In the genomic region with DNA sequence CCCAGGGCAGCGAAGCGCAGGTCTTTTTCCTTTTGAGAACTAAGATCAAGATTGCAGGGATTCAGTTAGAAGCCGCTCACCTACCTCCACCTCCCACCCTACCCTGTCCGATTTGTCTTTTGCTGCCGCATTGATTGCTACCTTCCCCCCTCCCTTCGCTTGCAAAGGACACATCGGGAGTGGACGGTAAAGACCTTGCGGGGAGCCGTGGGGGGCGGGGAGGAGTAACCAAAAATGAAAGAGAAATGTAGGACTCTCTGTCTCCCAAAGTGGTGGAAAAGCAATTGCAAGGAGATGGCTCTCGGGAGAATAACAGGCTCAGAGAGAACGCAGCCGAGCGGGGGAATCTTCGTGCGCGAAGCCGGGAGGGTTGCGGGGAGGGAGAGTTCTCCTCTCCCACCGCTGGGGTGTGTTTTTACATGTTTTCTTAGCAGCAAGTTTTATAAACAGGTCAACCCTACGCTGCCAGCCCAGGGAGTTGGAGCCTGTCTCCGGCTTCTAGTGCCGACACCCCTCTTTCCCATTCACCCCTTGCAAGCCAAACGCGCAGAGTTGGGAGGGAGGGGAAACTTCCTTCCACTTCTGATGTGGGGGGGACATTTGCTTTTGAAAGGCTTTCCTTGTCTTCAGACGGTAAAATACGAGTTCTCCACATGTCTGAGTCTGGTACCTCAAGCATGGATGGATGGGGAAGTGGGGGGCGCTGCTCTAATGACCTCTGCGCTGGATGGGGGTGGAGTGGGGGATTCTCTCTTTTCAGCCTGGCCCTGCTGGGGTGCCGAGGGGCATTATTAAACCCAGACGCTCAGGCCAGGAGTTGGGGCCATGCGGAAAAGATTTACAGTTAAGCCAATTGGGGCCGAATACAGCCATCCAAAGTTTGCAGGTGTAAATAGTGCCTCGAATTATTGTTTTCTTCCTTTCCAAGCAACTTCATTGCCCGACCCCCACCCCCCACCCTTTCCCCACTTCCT, we compare ENCODE assay signal across 10 cellular contexts. TPM values are rescaled to one million over a fixed set of nuclear protein-coding genes. Genes with fewer than 3 reads are reported as not detected.
DNase-seq lines count a peak whose midpoint lies in the region; ATAC-seq, FAIRE-seq and TF ChIP-seq lines count a peak whose summit lies in the region.
"Had no signal": no experiment of that assay in that cellular context is flagged by ENCODE, and none has a peak within 500 bp of the region (broad histone marks: within the 10 kb centered on the region; RNA-seq: fewer than 3 reads in every experiment).

No MANE protein-coding gene starts in this region.

- H3F3A ChIP-seq in GM23248 (ENCODE audit: insufficient read depth): no peaks in the 10 kb centered on the region

- no peak for TF ChIP-seq POLR2A in gastrocnemius medialis (IDR thresholded peaks at IDR 0.05)

- peaks cover 14% of the 10 kb centered on the region for H3K4me1 Mint-ChIP-seq in brain

- DNase-seq in GM23248 (peak; percentile 71), gastrocnemius medialis (no peak), NAMALWA (ENCODE audit: low spot score) (no peak), HTR-8/SVneo (ENCODE audit: insufficient read length, low spot score) (no peak)
- DNase-seq: activated CD4-positive, alpha-beta memory T cell treated with anti-CD3 and anti-CD28 coated beads for 36 hours had no signal

- no peaks in the 10 kb centered on the region for H3K9me3 ChIP-seq in GM23248 (ENCODE audit: low read depth)
- H3K9me3 ChIP-seq in iPS-18a (ENCODE audit: control insufficient read depth, low read depth, low read length): no peaks in the 10 kb centered on the region
- H3K9me3 ChIP-seq in gastrocnemius medialis: no peaks in the 10 kb centered on the region

- FAIRE-seq in HTR-8/SVneo (lab: Jason Lieb, UNC): no peak

- no peaks in the 10 kb centered on the region for H3K79me2 ChIP-seq in GM23248 (ENCODE audit: insufficient read depth)

- H3K9ac ChIP-seq in GM23248 (peak overlapping the region; percentile 61), iPS-18a (ENCODE audit: low read length) (no peak overlapping the region)

- H3K4me3 ChIP-seq in GM23248 (peak overlapping the region; percentile 88), iPS-18a (ENCODE audit: low read length) (peak overlapping the region; percentile 27), gastrocnemius medialis (peak overlapping the region; percentile 36 to 60 (median 48))

- WGBS in GM23248 (ENCODE audit: low coverage in 1 of 2, low lambda C conversion rate in 2 of 2, missing lambda C conversion rate in 2 of 2), 2 experiments: 15 to 17% methylated on average over 32 to 36 of the region's 36 CpGs

- H2AFZ ChIP-seq in GM23248: peak overlapping the region; percentile 94

- H4K20me1 ChIP-seq in GM23248 (ENCODE audit: insufficient read depth): no peaks in the 10 kb centered on the region

- H3K27ac ChIP-seq in GM23248: no peak overlapping the region
- H3K27ac ChIP-seq in iPS-18a (ENCODE audit: low read length): no peak overlapping the region
- peak overlapping the region in 1 of 4 donors; percentile 14 for H3K27ac ChIP-seq in gastrocnemius medialis

- intact Hi-C loops in gastrocnemius medialis (cut with DNase I; ENCODE audit: low total_unique reads): no loop called here

- H3K9me3 Mint-ChIP-seq in brain: peaks cover 0 to 10% (median 0%) of the 10 kb centered on the region in 5 experiments
- H3K9me3 Mint-ChIP-seq: activated CD4-positive, alpha-beta memory T cell treated with anti-CD3 and anti-CD28 coated beads for 36 hours had no signal

- H3K36me3 ChIP-seq in GM23248 (ENCODE audit: low read depth) (no peaks in the 10 kb centered on the region), iPS-18a (ENCODE audit: control insufficient read depth, low read depth, low read length) (no peaks in the 10 kb centered on the region), gastrocnemius medialis (no peaks in the 10 kb centered on the region)

- peak overlapping the region; percentile 65 to 79 (median 76) for H3K4me3 Mint-ChIP-seq in brain
- H3K4me3 Mint-ChIP-seq: activated CD4-positive, alpha-beta memory T cell treated with anti-CD3 and anti-CD28 coated beads for 36 hours had no signal

- in situ Hi-C loops in GM23248 (cut with MboI): loop anchor here (25.0 kb wide), 1 partner anchor 669 kb away; no protein-coding TSS in a partner anchor
- in situ Hi-C loops in gastrocnemius medialis (cut with MboI; ENCODE audit: low sequenced_read_pairs in 4 of 4): loop anchor here in 1 of 4 donors (25.0 kb wide), 1 partner anchor 644 kb away; no protein-coding TSS in a partner anchor

- ATAC-seq in gastrocnemius medialis (peak in 1 of 2 donors; percentile 24), HG02840 (IDR thresholded peaks at IDR 0.05; ENCODE audit: low FRiP score, unreplicated experiment) (no peak), GM19397 (IDR thresholded peaks at IDR 0.05; ENCODE audit: unreplicated experiment) (no peak)

- peaks cover 100% of the 10 kb centered on the region for H3K27me3 Mint-ChIP-seq in brain

- H3K4me1 ChIP-seq in GM23248 (ENCODE audit: insufficient read depth) (no peaks in the 10 kb centered on the region), iPS-18a (ENCODE audit: control insufficient read depth, low read depth, low read length) (peaks cover 13% of the 10 kb centered on the region), gastrocnemius medialis (peaks cover 9 to 12% of the 10 kb centered on the region in 2 donors)

- H3K4me2 ChIP-seq in GM23248 (ENCODE audit: unreplicated experiment): peak overlapping the region; percentile 99

- H3K27me3 ChIP-seq in GM23248 (replicated peaks; ENCODE audit: insufficient read depth): 0 out of 2 replicates have a peak, but pooled peaks cover 2% of the 10 kb centered on the region
- H3K27me3 ChIP-seq in iPS-18a (ENCODE audit: control insufficient read depth, insufficient read depth, low read length): peaks cover 100% of the 10 kb centered on the region
- peaks cover 77 to 93% (median 82%) of the 10 kb centered on the region in 3 donors for H3K27me3 ChIP-seq in gastrocnemius medialis

- no peak overlapping the region for H3K27ac Mint-ChIP-seq in brain
- H3K27ac Mint-ChIP-seq: activated CD4-positive, alpha-beta memory T cell treated with anti-CD3 and anti-CD28 coated beads for 36 hours had no signal

- H3K36me3 Mint-ChIP-seq in brain: no peaks in the 10 kb centered on the region
- H3K36me3 Mint-ChIP-seq: activated CD4-positive, alpha-beta memory T cell treated with anti-CD3 and anti-CD28 coated beads for 36 hours; IgD-negative memory B cell had no signal

- no peak for TF ChIP-seq CTCF in brain (conservative IDR thresholded peaks at IDR 0.05)
- no peak for TF ChIP-seq CTCF in gastrocnemius medialis (IDR thresholded peaks at IDR 0.05 in 4 of 5, conservative IDR thresholded peaks at IDR 0.05 in 1 of 5)

- H3K9me2 ChIP-seq in GM23248 (ENCODE audit: insufficient read depth): no peaks in the 10 kb centered on the region

RNA-seq across cellular contexts. Expression of a gene that starts 8.9 kb away (rescaled TPM):
- 25.1 and 34.0 TPM in 2 replicates for total RNA-seq in GM23248 (2014; rRNA removed; shearing (Covaris generic))
- polyA plus RNA-seq in GM23248 (2016; fragmentation: Nextera tagmentation; extraction: Ambion mirVana) (29.2 TPM in 2 replicates), brain (ENCODE audit: insufficient read depth, low read depth, low replicate concordance) (5.1 TPM)
- total RNA-seq in gastrocnemius medialis: 10 to 100 TPM in 3 of 4 donors, 1 to 10 TPM in 1; 7.5 to 16.7 (median 11.9) TPM
- total RNA-seq: activated CD4-positive, alpha-beta memory T cell treated with anti-CD3 and anti-CD28 coated beads for 36 hours had no signal
- polyA plus RNA-seq: IgD-negative memory B cell had no signal

Comparison
In these comparisons a context has a peak if more than half of its experiments do, and no peak if none do; other contexts are left out.
1. H3K4me3 ChIP-seq: peak in every context shown above with its lines; median percentile 88 in GM23248; 48 in gastrocnemius medialis; 27 in iPS-18a.